In genomic region chr22:34035209-34035608, GRCh38 we compare ENCODE assay signal across 34 cellular contexts.
"Had no signal": no experiment of that assay in that cellular context is flagged by ENCODE, and none has a peak within 500 bp of the region (broad histone marks: within the 10 kb centered on the region; RNA-seq: fewer than 3 reads in every experiment).

No MANE protein-coding gene starts in this region.

- H3K4me3 ChIP-seq: MG63 had no signal

- H3K27me3 ChIP-seq: MG63 had no signal

- H3K9me3 ChIP-seq: MG63 had no signal

- DNase-seq: Karpas-422, Kasumi-1, MG63, MM.1S, MV-4-11, NCI-H1048, NCI-H1092, NCI-H1092 treated with DMSO at 0.1 percent for 48 hours, NCI-H1105, NCI-H1105 treated with DMSO at 0.1 percent for 48 hours, NCI-H1417, NCI-H1417 treated with DMSO at 0.1 percent for 48 hours, NCI-H1436, NCI-H1436 treated with DMSO at 0.1 percent for 48 hours, NCI-H146, NCI-H1694, NCI-H1694 treated with DMSO at 0.1 percent for 48 hours, NCI-H187, NCI-H187 treated with DMSO at 0.1 percent for 48 hours, NCI-H1930, NCI-H2029, NCI-H2029 treated with DMSO at 0.1 percent for 48 hours, NCI-H2081, NCI-H2081 treated with DMSO at 0.1 percent for 48 hours, NCI-H2107, NCI-H2171, NCI-H2171 treated with DMSO at 0.1 percent for 48 hours, NCI-H2227 treated with DMSO at 0.1 percent for 48 hours, NCI-H226, NCI-H345, NCI-H446, NCI-H446 treated with DMSO at 0.1 percent for 48 hours, NCI-H510A treated with DMSO at 0.1 percent for 48 hours, NCI-H524 had no signal

- H3K36me3 ChIP-seq: MG63 had no signal
